Comparison of ENCODE assay signal across 22 cellular contexts in genomic region chr21:45100866-45101265, GRCh38.
"Had no signal": no experiment of that assay in that cellular context is flagged by ENCODE, and none has a peak within 500 bp of the region (broad histone marks: within the 10 kb centered on the region; RNA-seq: fewer than 3 reads in every experiment).

No MANE protein-coding gene starts in this region.

- H3K27me3 Mint-ChIP-seq: stimulated activated naive B cell treated with anti-CD40 and anti-IgM and Interleukin-4, amounts not matched to agents 10 μg/mL and 1 μg/mL and 100 μg/mL, for 72 hours; stimulated activated naive CD8-positive, alpha-beta T cell treated with anti-CD3 and anti-CD28 coated beads, Interleukin-15, Interleukin-2, amounts not matched to agents 100 ng/mL and 50 ng/mL, for 24 hours; type B pancreatic cell had no signal

- H3K9me3 Mint-ChIP-seq: immature natural killer cell; natural killer cell; stimulated activated naive CD8-positive, alpha-beta T cell treated with anti-CD3 and anti-CD28 coated beads, Interleukin-15, Interleukin-2, amounts not matched to agents 100 ng/mL and 50 ng/mL, for 24 hours; type B pancreatic cell had no signal

- H3K36me3 Mint-ChIP-seq: immature natural killer cell, natural killer cell, type B pancreatic cell had no signal

- H3K27ac ChIP-seq: coronary artery, lower lobe of right lung, neutrophil, pancreas, right lobe of liver had no signal

- DNase-seq: dermis blood vessel endothelial cell; effector memory CD4-positive, alpha-beta T cell; foreskin melanocyte; hypothalamus; immature natural killer cell; islet precursor cell; left ventricle myocardium superior; lower lobe of right lung; natural killer cell; pancreas; retina; right lobe of liver; small intestine; stimulated activated CD4-positive, alpha-beta T cell treated with anti-CD3 and anti-CD28 coated beads, Interleukin-15, amount 100 ng/mL, for 24 hours; stimulated activated CD4-positive, alpha-beta T cell treated with anti-CD3 and anti-CD28 coated beads, Interleukin-2, amount 100 ng/mL, for 48 hours; stimulated activated naive B cell treated with anti-CD40 and anti-IgM and Interleukin-4, amounts not matched to agents 10 μg/mL and 1 μg/mL and 100 μg/mL, for 72 hours had no signal

- H3K9me3 ChIP-seq: esophagus muscularis mucosa, lower lobe of right lung, neutrophil, pancreas, right lobe of liver had no signal

- H3K36me3 ChIP-seq: lower lobe of right lung, neutrophil, pancreas, right lobe of liver had no signal

- H3K27ac Mint-ChIP-seq: immature natural killer cell; natural killer cell; stimulated activated naive CD8-positive, alpha-beta T cell treated with anti-CD3 and anti-CD28 coated beads, Interleukin-15, Interleukin-2, amounts not matched to agents 100 ng/mL and 50 ng/mL, for 24 hours; type B pancreatic cell had no signal

- ATAC-seq: left ventricle myocardium superior; lower lobe of right lung; natural killer cell; pancreas; right lobe of liver; stimulated activated naive B cell treated with anti-CD40 and anti-IgM and Interleukin-4, amounts not matched to agents 10 μg/mL and 1 μg/mL and 100 μg/mL, for 72 hours had no signal

- H3K27me3 ChIP-seq: esophagus muscularis mucosa, neutrophil, pancreas, right lobe of liver had no signal

- H3K4me3 ChIP-seq: coronary artery, esophagus muscularis mucosa, lower lobe of right lung, pancreas, right lobe of liver had no signal

- H3K4me3 Mint-ChIP-seq: immature natural killer cell; natural killer cell; stimulated activated naive B cell treated with anti-CD40 and anti-IgM and Interleukin-4, amounts not matched to agents 10 μg/mL and 1 μg/mL and 100 μg/mL, for 72 hours; stimulated activated naive CD8-positive, alpha-beta T cell treated with anti-CD3 and anti-CD28 coated beads, Interleukin-15, Interleukin-2, amounts not matched to agents 100 ng/mL and 50 ng/mL, for 24 hours; type B pancreatic cell had no signal

- FAIRE-seq: endothelial cell of umbilical vein, pancreas, small intestine had no signal
